In the genomic region with DNA sequence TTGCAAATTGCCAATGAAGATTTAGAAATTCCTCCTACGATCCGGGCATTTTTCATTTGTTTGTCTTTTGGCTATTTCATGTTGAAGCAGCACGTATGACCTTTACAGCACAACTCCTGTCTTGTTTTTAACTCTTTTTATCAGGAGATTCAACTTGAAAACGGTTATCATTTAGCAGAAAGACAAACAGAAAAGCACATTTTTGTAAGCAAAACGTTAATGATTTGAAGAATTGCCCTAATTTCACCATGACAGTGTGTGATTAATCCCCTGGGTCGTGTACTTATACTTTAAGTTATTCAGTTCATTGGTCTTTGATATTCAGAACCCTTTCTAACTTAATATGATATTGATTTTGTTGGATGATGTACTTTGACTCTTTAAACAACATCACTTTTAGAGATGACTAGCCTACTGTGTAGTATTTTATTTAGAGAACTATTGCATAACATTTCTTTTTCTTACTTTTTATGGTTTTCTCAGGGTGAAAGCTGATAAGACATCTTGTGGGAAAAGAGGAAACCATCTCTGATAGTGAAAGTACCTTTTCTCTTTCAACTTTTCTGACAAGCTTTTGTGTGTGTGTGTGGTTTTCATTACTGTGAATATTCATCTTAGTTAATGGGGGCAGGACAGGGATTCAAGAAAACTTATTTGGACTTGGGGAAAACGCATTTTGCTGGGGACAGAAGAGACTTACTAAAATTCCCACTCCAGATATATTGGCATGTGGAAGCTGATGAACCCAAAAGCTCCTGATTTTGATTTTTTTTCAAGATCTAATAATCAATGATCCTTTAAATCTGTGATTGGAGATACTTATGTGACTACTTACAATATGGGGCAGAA, we compare ENCODE assay signal across 13 cellular contexts. TPM values are rescaled to one million over a fixed set of nuclear protein-coding genes. Genes with fewer than 3 reads are reported as not detected.
A peak's percentile ranks its signal among the peaks of the same experiment; 100 is the strongest.
DNase-seq lines count a peak whose midpoint lies in the region; ATAC-seq and TF ChIP-seq lines count a peak whose summit lies in the region.
"Had no signal": no experiment of that assay in that cellular context is flagged by ENCODE, and none has a peak within 500 bp of the region (broad histone marks: within the 10 kb centered on the region; RNA-seq: fewer than 3 reads in every experiment).

No MANE protein-coding gene starts in this region.

- no peak for ATAC-seq in stimulated activated naive CD8-positive, alpha-beta T cell treated with anti-CD3 and anti-CD28 coated beads, Interleukin-15, Interleukin-2, amounts not matched to agents 100 U/mL and 50 U/mL, for 24 hours
- no peak for ATAC-seq in T-helper 17 cell
- no peak for ATAC-seq in heart left ventricle

- H3K36me3 ChIP-seq in neuronal stem cell (replicated peaks in 1 of 2; ENCODE audit: control insufficient read depth in 2 of 2, insufficient read depth in 2 of 2, low read length in 2 of 2) (no peaks in the 10 kb centered on the region), heart left ventricle (peaks cover 0 to 29% (median 14%) of the 10 kb centered on the region in 9 donors)
- H3K36me3 ChIP-seq: uterus had no signal

- CTCF ChIA-PET in HEK293T (lab: Yijun Ruan, JAX) = no interaction called here

- no peak overlapping the region for H3K4me3 ChIP-seq in neuronal stem cell (ENCODE audit: low read length in 2 of 2)
- H3K4me3 ChIP-seq in heart left ventricle = no peak overlapping the region
- H3K4me3 ChIP-seq: uterus had no signal

- H3K9ac ChIP-seq in neuronal stem cell (ENCODE audit: low read depth, low read length, poor library complexity) = no peak overlapping the region

- H2AK5ac ChIP-seq in neuronal stem cell (ENCODE audit: low read depth, low read length) = no peak overlapping the region

- H3K27me3 ChIP-seq in neuronal stem cell (ENCODE audit: control insufficient read depth in 3 of 3, insufficient read depth in 3 of 3, low read depth in 1 of 3, low read length in 3 of 3) = peaks cover 25 to 80% (median 61%) of the 10 kb centered on the region in 3 experiments
- peaks cover 0 to 61% (median 28%) of the 10 kb centered on the region in 9 donors for H3K27me3 ChIP-seq in heart left ventricle

- H3K4me2 ChIP-seq in neuronal stem cell (ENCODE audit: insufficient read depth, low read length, poor library complexity, severe bottlenecking) = no peak overlapping the region

- no peak overlapping the region for H2BK120ac ChIP-seq in neuronal stem cell (ENCODE audit: low read depth, low read length)

- no peak overlapping the region for H2BK5ac ChIP-seq in neuronal stem cell (ENCODE audit: low read length)

- DNase-seq in stimulated activated naive CD8-positive, alpha-beta T cell treated with anti-CD3 and anti-CD28 coated beads, Interleukin-15, Interleukin-2, amounts not matched to agents 100 U/mL and 50 U/mL, for 24 hours = no peak
- DNase-seq in T-helper 17 cell = no peak
- peak; percentile 38 to 40 (median 40) for DNase-seq in immature natural killer cell
- DNase-seq in neuronal stem cell (ENCODE audit: low spot score) = no peak
- no peak for DNase-seq in HEK293T (ENCODE audit: extremely low spot score)
- DNase-seq in heart left ventricle = no peak
- DNase-seq in nucleus accumbens (lab: John Stamatoyannopoulos, UW) = no peak
- DNase-seq: activated CD4-positive, alpha-beta T cell treated with anti-CD3 and anti-CD28 coated beads, Interleukin-2, amount 10 ng/mL, durations not matched to agents 7 days and 5 days; activated naive CD4-positive, alpha-beta T cell treated with anti-CD3 and anti-CD28 coated beads, Interleukin-2, amount 10 ng/mL, durations not matched to agents 7 days and 5 days; foreskin fibroblast; NCI-H187 treated with DMSO at 0.1 percent for 48 hours; uterus had no signal

- no peak overlapping the region for H2BK15ac ChIP-seq in neuronal stem cell (ENCODE audit: low read length)

- H3K36me3 Mint-ChIP-seq in stimulated activated naive CD8-positive, alpha-beta T cell treated with anti-CD3 and anti-CD28 coated beads, Interleukin-15, Interleukin-2, amounts not matched to agents 100 ng/mL and 50 ng/mL, for 24 hours (ENCODE audit: low read depth) = no peaks in the 10 kb centered on the region
- H3K36me3 Mint-ChIP-seq in T-helper 17 cell (ENCODE audit: low read depth) (peaks cover 2% of the 10 kb centered on the region), immature natural killer cell (peaks cover 5 to 15% (median 8%) of the 10 kb centered on the region in 3 donors)
- H3K36me3 Mint-ChIP-seq: activated naive CD4-positive, alpha-beta T cell treated with anti-CD3 and anti-CD28 coated beads, Interleukin-2, amount 10 ng/mL, durations not matched to agents 7 days and 5 days had no signal

- no peak overlapping the region for H4K8ac ChIP-seq in neuronal stem cell (ENCODE audit: low read depth, low read length)

- H3K27ac Mint-ChIP-seq in stimulated activated naive CD8-positive, alpha-beta T cell treated with anti-CD3 and anti-CD28 coated beads, Interleukin-15, Interleukin-2, amounts not matched to agents 100 ng/mL and 50 ng/mL, for 24 hours = no peak overlapping the region
- H3K27ac Mint-ChIP-seq in T-helper 17 cell (peak overlapping the region; percentile 32), immature natural killer cell (no peak overlapping the region)
- H3K27ac Mint-ChIP-seq: activated CD4-positive, alpha-beta T cell treated with anti-CD3 and anti-CD28 coated beads, Interleukin-2, amount 10 ng/mL, durations not matched to agents 7 days and 5 days; activated naive CD4-positive, alpha-beta T cell treated with anti-CD3 and anti-CD28 coated beads, Interleukin-2, amount 10 ng/mL, durations not matched to agents 7 days and 5 days had no signal

- no peak overlapping the region for H3K23ac ChIP-seq in neuronal stem cell (ENCODE audit: low read depth, low read length, poor library complexity)

- intact Hi-C loops in heart left ventricle (cut with DNase I) = loop anchor here in 7 of 10 donors (5.0 to 10.0 kb wide), 4 partner anchors 57 to 147 kb away; a partner anchor contains a TSS

- H3K4me3 Mint-ChIP-seq in stimulated activated naive CD8-positive, alpha-beta T cell treated with anti-CD3 and anti-CD28 coated beads, Interleukin-15, Interleukin-2, amounts not matched to agents 100 ng/mL and 50 ng/mL, for 24 hours = peak overlapping the region; percentile 17
- H3K4me3 Mint-ChIP-seq in T-helper 17 cell (peak overlapping the region; percentile 28), immature natural killer cell (peak overlapping the region; percentile 5 to 68 (median 50))
- H3K4me3 Mint-ChIP-seq: activated CD4-positive, alpha-beta T cell treated with anti-CD3 and anti-CD28 coated beads, Interleukin-2, amount 10 ng/mL, durations not matched to agents 7 days and 5 days; activated naive CD4-positive, alpha-beta T cell treated with anti-CD3 and anti-CD28 coated beads, Interleukin-2, amount 10 ng/mL, durations not matched to agents 7 days and 5 days had no signal

- no peaks in the 10 kb centered on the region for H3K9me3 Mint-ChIP-seq in stimulated activated naive CD8-positive, alpha-beta T cell treated with anti-CD3 and anti-CD28 coated beads, Interleukin-15, Interleukin-2, amounts not matched to agents 100 ng/mL and 50 ng/mL, for 24 hours
- no peaks in the 10 kb centered on the region for H3K9me3 Mint-ChIP-seq in immature natural killer cell
- H3K9me3 Mint-ChIP-seq: activated CD4-positive, alpha-beta T cell treated with anti-CD3 and anti-CD28 coated beads, Interleukin-2, amount 10 ng/mL, durations not matched to agents 7 days and 5 days; activated naive CD4-positive, alpha-beta T cell treated with anti-CD3 and anti-CD28 coated beads, Interleukin-2, amount 10 ng/mL, durations not matched to agents 7 days and 5 days had no signal

- peaks cover 27% of the 10 kb centered on the region for H3K4me1 Mint-ChIP-seq in stimulated activated naive CD8-positive, alpha-beta T cell treated with anti-CD3 and anti-CD28 coated beads, Interleukin-15, Interleukin-2, amounts not matched to agents 100 ng/mL and 50 ng/mL, for 24 hours (ENCODE audit: low read depth)
- H3K4me1 Mint-ChIP-seq in T-helper 17 cell (peaks cover 22% of the 10 kb centered on the region), immature natural killer cell (peaks cover 30 to 34% of the 10 kb centered on the region in 2 donors)

- WGBS in neuronal stem cell (ENCODE audit: extremely low coverage in 2 of 2, insufficient read length in 2 of 2, insufficient replicate concordance in 1 of 2), 2 donors = no CpG with 5 or more reads among the region's 7 CpGs
- WGBS in heart left ventricle, 4 donors = 73 to 81% (median 76%) methylated on average over 7 of the region's 7 CpGs

- H3K14ac ChIP-seq in neuronal stem cell (ENCODE audit: low read length) = no peak overlapping the region

- no peak overlapping the region for H2AFZ ChIP-seq in neuronal stem cell (ENCODE audit: low read length)

- POLR2A ChIA-PET in HEK293T (lab: Yijun Ruan, JAX) = interaction anchor here (0.7 kb wide), 1 partner anchor 8 kb away, joined by 3 read pairs; a partner anchor contains a TSS

- H3K4me1 ChIP-seq in neuronal stem cell (ENCODE audit: control insufficient read depth in 2 of 2, insufficient read depth in 1 of 2, low read depth in 1 of 2, low read length in 2 of 2) = peaks cover 0 to 8% of the 10 kb centered on the region in 2 donors
- peaks cover 0 to 55% (median 10%) of the 10 kb centered on the region in 12 donors for H3K4me1 ChIP-seq in heart left ventricle
- H3K4me1 ChIP-seq: uterus had no signal

- no peaks in the 10 kb centered on the region for H3K79me1 ChIP-seq in neuronal stem cell (ENCODE audit: low read depth, low read length)

- no peak for TF ChIP-seq CTCF in heart left ventricle (IDR thresholded peaks at IDR 0.05)

- H3K27me3 Mint-ChIP-seq in stimulated activated naive CD8-positive, alpha-beta T cell treated with anti-CD3 and anti-CD28 coated beads, Interleukin-15, Interleukin-2, amounts not matched to agents 100 ng/mL and 50 ng/mL, for 24 hours = peaks cover 74% of the 10 kb centered on the region
- H3K27me3 Mint-ChIP-seq in T-helper 17 cell = peaks cover 74% of the 10 kb centered on the region
- H3K27me3 Mint-ChIP-seq in immature natural killer cell (ENCODE audit: low read depth in 3 of 3) = peaks cover 18 to 30% (median 27%) of the 10 kb centered on the region in 3 donors

- no peak for TF ChIP-seq POLR2A in heart left ventricle (IDR thresholded peaks at IDR 0.05)

- no peak overlapping the region for H4K91ac ChIP-seq in neuronal stem cell (ENCODE audit: low read depth, low read length, poor library complexity)

- H3K9me3 ChIP-seq in T-helper 17 cell (ENCODE audit: control insufficient read depth, low read length, poor library complexity, severe bottlenecking) (no peaks in the 10 kb centered on the region), neuronal stem cell (replicated peaks in 1 of 2; ENCODE audit: control insufficient read depth in 2 of 2, insufficient read depth in 1 of 2, low read depth in 1 of 2, low read length in 2 of 2) (peaks cover 0 to 4% of the 10 kb centered on the region in 2 donors), heart left ventricle (no peaks in the 10 kb centered on the region)
- H3K9me3 ChIP-seq: uterus had no signal

- H3K27ac ChIP-seq in neuronal stem cell (replicated peaks; ENCODE audit: low read length) (no peak overlapping the region), heart left ventricle (no peak overlapping the region)
- H3K27ac ChIP-seq: uterus had no signal

- no peak overlapping the region for H2BK12ac ChIP-seq in neuronal stem cell (ENCODE audit: low read length)

- H3K18ac ChIP-seq in neuronal stem cell (ENCODE audit: low read length) = no peak overlapping the region

- no peak overlapping the region for H3K4ac ChIP-seq in neuronal stem cell (ENCODE audit: low read length)

RNA-seq across cellular contexts. Expression of a gene that starts 8.1 kb away (rescaled TPM):
- total RNA-seq in T-helper 17 cell (1 to 10 TPM; 3.9 to 4.9 TPM), heart left ventricle (10 to 100 TPM in 1 of 9 donors, 1 to 10 TPM in 8; 1.5 to 14.0 (median 4.1) TPM)
- polyA plus RNA-seq in immature natural killer cell (1 to 10 TPM; 5.5 to 9.0 (median 7.3) TPM), heart left ventricle (1 to 10 TPM; 2.6 to 3.5 TPM)
- not detected for polyA plus RNA-seq in neuronal stem cell (2013, experiment 1 of 2)
- not detected for polyA plus RNA-seq in neuronal stem cell (2013, experiment 2 of 2)

Comparison
In these comparisons a context has a peak if more than half of its experiments do, and no peak if none do; other contexts are left out.
1. DNase-seq: peak in immature natural killer cell (3 of 3); none in stimulated activated naive CD8-positive, alpha-beta T cell treated with anti-CD3 and anti-CD28 coated beads, Interleukin-15, Interleukin-2, amounts not matched to agents 100 U/mL and 50 U/mL, for 24 hours (single experiment), T-helper 17 cell (0 of 3), neuronal stem cell (single experiment), HEK293T (single experiment), heart left ventricle (0 of 5) and nucleus accumbens (0 of 56).
2. Peak in every context shown above with its lines, with median percentiles within 50 percentile points of each other: H3K4me3 Mint-ChIP-seq.